ENCODE assay signal across 8 cellular contexts in the genomic region with DNA sequence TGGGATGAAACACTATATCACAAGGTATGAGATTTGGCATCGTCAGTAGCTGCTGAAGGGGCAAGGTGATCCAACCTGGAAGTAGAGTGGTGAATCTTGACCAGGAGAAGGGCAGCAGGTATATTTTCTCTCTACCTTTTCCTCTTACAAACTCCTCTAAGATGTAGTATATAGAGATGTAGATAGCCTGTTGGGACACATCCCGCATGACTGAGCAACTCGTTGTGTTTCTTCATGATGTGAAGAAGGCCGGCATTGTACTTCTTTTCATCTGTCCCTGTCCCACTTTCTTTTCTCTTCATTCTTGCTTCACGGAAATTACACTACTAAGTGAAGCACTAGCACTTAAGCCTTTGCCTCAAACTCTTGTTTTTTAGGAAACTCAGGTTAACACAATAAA. TPM values are rescaled to one million over a fixed set of nuclear protein-coding genes. Genes with fewer than 3 reads are reported as not detected.
"Had no signal": no experiment of that assay in that cellular context is flagged by ENCODE, and none has a peak within 500 bp of the region (broad histone marks: within the 10 kb centered on the region; RNA-seq: fewer than 3 reads in every experiment).

No MANE protein-coding gene starts in this region.

- DNase-seq: KBM-7, KG1 had no signal

- FAIRE-seq: HepG2, HTR-8/SVneo had no signal

- H3K9ac ChIP-seq: KMS-11 had no signal

- ATAC-seq: HepG2, K562 had no signal

- H3K27ac ChIP-seq: HL-60, KMS-11 had no signal

- H3K4me2 ChIP-seq: KMS-11 had no signal

- H3K4me3 ChIP-seq: K562 had no signal

RNA-seq across cellular contexts. Expression of a gene that starts 7.3 kb away (rescaled TPM):
- total RNA-seq: HepG2, HT-29 had no signal
- polyA plus RNA-seq: HepG2 had no signal
